ENCODE assay signal across 1 cellular context in the genomic region with DNA sequence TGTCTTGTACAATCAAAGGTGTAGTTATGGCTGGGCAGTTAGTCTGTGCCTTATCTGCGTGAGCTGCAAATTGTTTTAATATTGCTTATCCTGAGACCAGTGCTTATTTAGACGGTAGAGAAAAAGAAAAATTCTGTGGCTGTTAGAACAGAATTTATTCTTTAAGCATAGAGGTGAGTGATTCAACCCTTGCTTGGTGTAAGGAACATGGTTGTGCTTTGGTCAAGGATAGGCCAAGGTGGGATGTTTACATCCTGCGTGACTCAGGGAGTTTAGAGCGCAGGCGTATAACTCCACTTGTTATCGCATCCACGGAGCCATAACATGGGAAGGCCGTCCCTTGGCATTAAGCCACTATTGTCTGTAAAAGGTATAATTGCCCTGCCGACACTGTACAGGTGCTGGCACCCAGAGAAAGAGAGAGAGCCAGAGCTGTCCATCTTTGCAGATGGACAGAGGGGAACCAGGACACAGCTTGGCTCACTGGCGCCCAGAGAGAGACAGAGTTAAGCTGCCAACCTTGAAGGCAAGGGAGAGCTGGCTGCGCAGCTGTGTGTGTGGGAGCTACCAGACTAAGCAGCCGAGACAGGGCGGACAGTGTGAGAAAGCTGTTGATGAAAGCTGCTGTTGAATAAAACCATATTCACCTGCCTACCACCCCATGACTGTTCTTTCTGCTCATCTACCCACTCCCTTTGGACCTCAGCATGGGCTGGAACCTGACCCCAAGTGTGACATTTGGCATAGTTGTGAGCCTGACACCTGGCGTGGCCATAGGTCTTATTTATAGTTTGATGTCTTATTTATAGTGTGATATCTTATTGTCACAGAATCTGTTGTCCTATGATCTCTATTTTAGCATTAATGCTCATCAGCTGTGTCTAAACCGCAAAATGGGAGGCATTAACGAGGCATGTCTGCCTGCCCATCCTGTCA.
TF ChIP-seq lines count a peak whose summit lies in the region.

No MANE protein-coding gene starts in this region.

TF ChIP-seq in K562, 482 proteins besides CTCF, POLR2A, EP300 and RAD21 (continued from another document and continues in another):
- TF ChIP-seq, protein P1, sequence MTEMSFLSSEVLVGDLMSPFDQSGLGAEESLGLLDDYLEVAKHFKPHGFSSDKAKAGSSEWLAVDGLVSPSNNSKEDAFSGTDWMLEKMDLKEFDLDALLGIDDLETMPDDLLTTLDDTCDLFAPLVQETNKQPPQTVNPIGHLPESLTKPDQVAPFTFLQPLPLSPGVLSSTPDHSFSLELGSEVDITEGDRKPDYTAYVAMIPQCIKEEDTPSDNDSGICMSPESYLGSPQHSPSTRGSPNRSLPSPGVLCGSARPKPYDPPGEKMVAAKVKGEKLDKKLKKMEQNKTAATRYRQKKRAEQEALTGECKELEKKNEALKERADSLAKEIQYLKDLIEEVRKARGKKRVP (CRISPR knock-in tag; IDR thresholded peaks at IDR 0.05): peak; percentile 74
- TF ChIP-seq ZC3H8 (IDR thresholded peaks at IDR 0.05): no peak
- TF ChIP-seq ZNF584 (CRISPR knock-in tag; IDR thresholded peaks at IDR 0.05; ENCODE audit: low read depth): peak; percentile 99
- TF ChIP-seq GABPA (tag; conservative IDR thresholded peaks at IDR 0.05; ENCODE audit: low read depth): peak; percentile 53
- no peak for TF ChIP-seq NFATC3 (IDR thresholded peaks at IDR 0.05)
- no peak for TF ChIP-seq ZNF408 (CRISPR knock-in tag; IDR thresholded peaks at IDR 0.05; ENCODE audit: low read depth)
- no peak for TF ChIP-seq JUN (IDR thresholded peaks at IDR 0.05; ENCODE audit: borderline replicate concordance, low read depth, low read length)
- no peak for TF ChIP-seq JUN (CRISPR knock-in tag; IDR thresholded peaks at IDR 0.05; ENCODE audit: borderline replicate concordance)
- no peak for TF ChIP-seq ZNF695 (CRISPR knock-in tag; IDR thresholded peaks at IDR 0.05)
- peak; percentile 98 for TF ChIP-seq ELF4 (CRISPR knock-in tag; IDR thresholded peaks at IDR 0.05)
- peak; percentile 52 for TF ChIP-seq NFIX (CRISPR knock-in tag; IDR thresholded peaks at IDR 0.05; ENCODE audit: low read depth)
- peak; percentile 25 to 52; a peak in 3 of 4 replicates for TF ChIP-seq NRF1 (conservative IDR thresholded peaks at IDR 0.05 in 1 of 2, IDR thresholded peaks at IDR 0.05 in 1 of 2)
- TF ChIP-seq ZNF75A (CRISPR knock-in tag; IDR thresholded peaks at IDR 0.05): peak; percentile 75; the same call in 1 of the 2 replicates
- TF ChIP-seq OTX1 (CRISPR knock-in tag; IDR thresholded peaks at IDR 0.05): peak; percentile 97
- TF ChIP-seq, protein P2, sequence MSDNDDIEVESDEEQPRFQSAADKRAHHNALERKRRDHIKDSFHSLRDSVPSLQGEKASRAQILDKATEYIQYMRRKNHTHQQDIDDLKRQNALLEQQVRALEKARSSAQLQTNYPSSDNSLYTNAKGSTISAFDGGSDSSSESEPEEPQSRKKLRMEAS (CRISPR knock-in tag; IDR thresholded peaks at IDR 0.05): no peak
- TF ChIP-seq, protein P3, sequence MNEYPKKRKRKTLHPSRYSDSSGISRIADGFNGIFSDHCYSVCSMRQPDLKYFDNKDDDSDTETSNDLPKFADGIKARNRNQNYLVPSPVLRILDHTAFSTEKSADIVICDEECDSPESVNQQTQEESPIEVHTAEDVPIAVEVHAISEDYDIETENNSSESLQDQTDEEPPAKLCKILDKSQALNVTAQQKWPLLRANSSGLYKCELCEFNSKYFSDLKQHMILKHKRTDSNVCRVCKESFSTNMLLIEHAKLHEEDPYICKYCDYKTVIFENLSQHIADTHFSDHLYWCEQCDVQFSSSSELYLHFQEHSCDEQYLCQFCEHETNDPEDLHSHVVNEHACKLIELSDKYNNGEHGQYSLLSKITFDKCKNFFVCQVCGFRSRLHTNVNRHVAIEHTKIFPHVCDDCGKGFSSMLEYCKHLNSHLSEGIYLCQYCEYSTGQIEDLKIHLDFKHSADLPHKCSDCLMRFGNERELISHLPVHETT (CRISPR knock-in tag; conservative IDR thresholded peaks at IDR 0.05 in 1 of 2, IDR thresholded peaks at IDR 0.05 in 1 of 2): peak in 1 of 2 experiments; percentile 98; a peak in 2 of 4 replicates
- TF ChIP-seq PPARD (CRISPR knock-in tag; IDR thresholded peaks at IDR 0.05): peak; percentile 80; the same call in 1 of the 2 replicates
- TF ChIP-seq, protein P4, sequence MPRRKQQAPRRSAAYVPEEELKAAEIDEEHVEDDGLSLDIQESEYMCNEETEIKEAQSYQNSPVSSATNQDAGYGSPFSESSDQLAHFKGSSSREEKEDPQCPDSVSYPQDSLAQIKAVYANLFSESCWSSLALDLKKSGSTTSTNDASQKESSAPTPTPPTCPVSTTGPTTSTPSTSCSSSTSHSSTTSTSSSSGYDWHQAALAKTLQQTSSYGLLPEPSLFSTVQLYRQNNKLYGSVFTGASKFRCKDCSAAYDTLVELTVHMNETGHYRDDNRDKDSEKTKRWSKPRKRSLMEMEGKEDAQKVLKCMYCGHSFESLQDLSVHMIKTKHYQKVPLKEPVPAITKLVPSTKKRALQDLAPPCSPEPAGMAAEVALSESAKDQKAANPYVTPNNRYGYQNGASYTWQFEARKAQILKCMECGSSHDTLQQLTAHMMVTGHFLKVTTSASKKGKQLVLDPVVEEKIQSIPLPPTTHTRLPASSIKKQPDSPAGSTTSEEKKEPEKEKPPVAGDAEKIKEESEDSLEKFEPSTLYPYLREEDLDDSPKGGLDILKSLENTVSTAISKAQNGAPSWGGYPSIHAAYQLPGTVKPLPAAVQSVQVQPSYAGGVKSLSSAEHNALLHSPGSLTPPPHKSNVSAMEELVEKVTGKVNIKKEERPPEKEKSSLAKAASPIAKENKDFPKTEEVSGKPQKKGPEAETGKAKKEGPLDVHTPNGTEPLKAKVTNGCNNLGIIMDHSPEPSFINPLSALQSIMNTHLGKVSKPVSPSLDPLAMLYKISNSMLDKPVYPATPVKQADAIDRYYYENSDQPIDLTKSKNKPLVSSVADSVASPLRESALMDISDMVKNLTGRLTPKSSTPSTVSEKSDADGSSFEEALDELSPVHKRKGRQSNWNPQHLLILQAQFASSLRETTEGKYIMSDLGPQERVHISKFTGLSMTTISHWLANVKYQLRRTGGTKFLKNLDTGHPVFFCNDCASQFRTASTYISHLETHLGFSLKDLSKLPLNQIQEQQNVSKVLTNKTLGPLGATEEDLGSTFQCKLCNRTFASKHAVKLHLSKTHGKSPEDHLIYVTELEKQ (CRISPR knock-in tag; IDR thresholded peaks at IDR 0.05): peak; percentile 93
- peak; percentile 89 for TF ChIP-seq ZNF354B (CRISPR knock-in tag; IDR thresholded peaks at IDR 0.05)
- TF ChIP-seq ZNF140 (CRISPR knock-in tag; IDR thresholded peaks at IDR 0.05): peak; percentile 75; the same call in 1 of the 2 replicates
- TF ChIP-seq, protein P5, sequence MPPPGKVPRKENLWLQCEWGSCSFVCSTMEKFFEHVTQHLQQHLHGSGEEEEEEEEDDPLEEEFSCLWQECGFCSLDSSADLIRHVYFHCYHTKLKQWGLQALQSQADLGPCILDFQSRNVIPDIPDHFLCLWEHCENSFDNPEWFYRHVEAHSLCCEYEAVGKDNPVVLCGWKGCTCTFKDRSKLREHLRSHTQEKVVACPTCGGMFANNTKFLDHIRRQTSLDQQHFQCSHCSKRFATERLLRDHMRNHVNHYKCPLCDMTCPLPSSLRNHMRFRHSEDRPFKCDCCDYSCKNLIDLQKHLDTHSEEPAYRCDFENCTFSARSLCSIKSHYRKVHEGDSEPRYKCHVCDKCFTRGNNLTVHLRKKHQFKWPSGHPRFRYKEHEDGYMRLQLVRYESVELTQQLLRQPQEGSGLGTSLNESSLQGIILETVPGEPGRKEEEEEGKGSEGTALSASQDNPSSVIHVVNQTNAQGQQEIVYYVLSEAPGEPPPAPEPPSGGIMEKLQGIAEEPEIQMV (tag; conservative IDR thresholded peaks at IDR 0.05; ENCODE audit: low read depth): peak; percentile 92
- TF ChIP-seq, protein P6, sequence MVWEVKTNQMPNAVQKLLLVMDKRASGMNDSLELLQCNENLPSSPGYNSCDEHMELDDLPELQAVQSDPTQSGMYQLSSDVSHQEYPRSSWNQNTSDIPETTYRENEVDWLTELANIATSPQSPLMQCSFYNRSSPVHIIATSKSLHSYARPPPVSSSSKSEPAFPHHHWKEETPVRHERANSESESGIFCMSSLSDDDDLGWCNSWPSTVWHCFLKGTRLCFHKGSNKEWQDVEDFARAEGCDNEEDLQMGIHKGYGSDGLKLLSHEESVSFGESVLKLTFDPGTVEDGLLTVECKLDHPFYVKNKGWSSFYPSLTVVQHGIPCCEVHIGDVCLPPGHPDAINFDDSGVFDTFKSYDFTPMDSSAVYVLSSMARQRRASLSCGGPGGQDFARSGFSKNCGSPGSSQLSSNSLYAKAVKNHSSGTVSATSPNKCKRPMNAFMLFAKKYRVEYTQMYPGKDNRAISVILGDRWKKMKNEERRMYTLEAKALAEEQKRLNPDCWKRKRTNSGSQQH (CRISPR knock-in tag; IDR thresholded peaks at IDR 0.05): peak; percentile 97
- TF ChIP-seq, protein P7, sequence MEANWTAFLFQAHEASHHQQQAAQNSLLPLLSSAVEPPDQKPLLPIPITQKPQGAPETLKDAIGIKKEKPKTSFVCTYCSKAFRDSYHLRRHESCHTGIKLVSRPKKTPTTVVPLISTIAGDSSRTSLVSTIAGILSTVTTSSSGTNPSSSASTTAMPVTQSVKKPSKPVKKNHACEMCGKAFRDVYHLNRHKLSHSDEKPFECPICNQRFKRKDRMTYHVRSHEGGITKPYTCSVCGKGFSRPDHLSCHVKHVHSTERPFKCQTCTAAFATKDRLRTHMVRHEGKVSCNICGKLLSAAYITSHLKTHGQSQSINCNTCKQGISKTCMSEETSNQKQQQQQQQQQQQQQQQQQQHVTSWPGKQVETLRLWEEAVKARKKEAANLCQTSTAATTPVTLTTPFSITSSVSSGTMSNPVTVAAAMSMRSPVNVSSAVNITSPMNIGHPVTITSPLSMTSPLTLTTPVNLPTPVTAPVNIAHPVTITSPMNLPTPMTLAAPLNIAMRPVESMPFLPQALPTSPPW (CRISPR knock-in tag; IDR thresholded peaks at IDR 0.05): peak; percentile 54
- peak; percentile 92; the same call in 1 of the 2 replicates for TF ChIP-seq ZNF165 (CRISPR knock-in tag; IDR thresholded peaks at IDR 0.05; ENCODE audit: borderline replicate concordance)
- TF ChIP-seq, protein P8, sequence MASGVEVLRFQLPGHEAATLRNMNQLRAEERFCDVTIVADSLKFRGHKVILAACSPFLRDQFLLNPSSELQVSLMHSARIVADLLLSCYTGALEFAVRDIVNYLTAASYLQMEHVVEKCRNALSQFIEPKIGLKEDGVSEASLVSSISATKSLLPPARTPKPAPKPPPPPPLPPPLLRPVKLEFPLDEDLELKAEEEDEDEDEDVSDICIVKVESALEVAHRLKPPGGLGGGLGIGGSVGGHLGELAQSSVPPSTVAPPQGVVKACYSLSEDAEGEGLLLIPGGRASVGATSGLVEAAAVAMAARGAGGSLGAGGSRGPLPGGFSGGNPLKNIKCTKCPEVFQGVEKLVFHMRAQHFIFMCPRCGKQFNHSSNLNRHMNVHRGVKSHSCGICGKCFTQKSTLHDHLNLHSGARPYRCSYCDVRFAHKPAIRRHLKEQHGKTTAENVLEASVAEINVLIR (CRISPR knock-in tag; IDR thresholded peaks at IDR 0.05): peak; percentile 71; the same call in 1 of the 2 replicates
- peak; percentile 65 for TF ChIP-seq ZKSCAN3 (CRISPR knock-in tag; IDR thresholded peaks at IDR 0.05)
- TF ChIP-seq, protein P9, sequence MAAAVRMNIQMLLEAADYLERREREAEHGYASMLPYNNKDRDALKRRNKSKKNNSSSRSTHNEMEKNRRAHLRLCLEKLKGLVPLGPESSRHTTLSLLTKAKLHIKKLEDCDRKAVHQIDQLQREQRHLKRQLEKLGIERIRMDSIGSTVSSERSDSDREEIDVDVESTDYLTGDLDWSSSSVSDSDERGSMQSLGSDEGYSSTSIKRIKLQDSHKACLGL (CRISPR knock-in tag; IDR thresholded peaks at IDR 0.05; ENCODE audit: borderline replicate concordance, poor library complexity, severe bottlenecking): peak; percentile 61
- peak; percentile 97 for TF ChIP-seq DDX20 (tag; IDR thresholded peaks at IDR 0.05; ENCODE audit: low read depth)
- TF ChIP-seq, protein P10, sequence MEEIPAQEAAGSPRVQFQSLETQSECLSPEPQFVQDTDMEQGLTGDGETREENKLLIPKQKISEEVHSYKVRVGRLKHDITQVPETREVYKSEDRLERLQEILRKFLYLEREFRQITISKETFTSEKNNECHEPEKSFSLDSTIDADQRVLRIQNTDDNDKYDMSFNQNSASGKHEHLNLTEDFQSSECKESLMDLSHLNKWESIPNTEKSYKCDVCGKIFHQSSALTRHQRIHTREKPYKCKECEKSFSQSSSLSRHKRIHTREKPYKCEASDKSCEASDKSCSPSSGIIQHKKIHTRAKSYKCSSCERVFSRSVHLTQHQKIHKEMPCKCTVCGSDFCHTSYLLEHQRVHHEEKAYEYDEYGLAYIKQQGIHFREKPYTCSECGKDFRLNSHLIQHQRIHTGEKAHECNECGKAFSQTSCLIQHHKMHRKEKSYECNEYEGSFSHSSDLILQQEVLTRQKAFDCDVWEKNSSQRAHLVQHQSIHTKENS (CRISPR knock-in tag; IDR thresholded peaks at IDR 0.05): no peak
- no peak for TF ChIP-seq KAT7 (CRISPR knock-in tag; IDR thresholded peaks at IDR 0.05; ENCODE audit: borderline replicate concordance)
- TF ChIP-seq ESRRA (IDR thresholded peaks at IDR 0.05; ENCODE audit: borderline replicate concordance, low read depth): no peak
- peak; percentile 99 for TF ChIP-seq SMAD4 (CRISPR knock-in tag; conservative IDR thresholded peaks at IDR 0.05)
- TF ChIP-seq, protein P11, sequence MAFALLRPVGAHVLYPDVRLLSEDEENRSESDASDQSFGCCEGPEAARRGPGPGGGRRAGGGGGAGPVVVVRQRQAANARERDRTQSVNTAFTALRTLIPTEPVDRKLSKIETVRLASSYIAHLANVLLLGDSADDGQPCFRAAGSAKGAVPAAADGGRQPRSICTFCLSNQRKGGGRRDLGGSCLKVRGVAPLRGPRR (CRISPR knock-in tag; IDR thresholded peaks at IDR 0.05): 0 out of 2 replicates have a peak, but pooled peaks have one; percentile 79
- TF ChIP-seq, protein P12, sequence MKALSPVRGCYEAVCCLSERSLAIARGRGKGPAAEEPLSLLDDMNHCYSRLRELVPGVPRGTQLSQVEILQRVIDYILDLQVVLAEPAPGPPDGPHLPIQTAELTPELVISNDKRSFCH (CRISPR knock-in tag; IDR thresholded peaks at IDR 0.05): peak; percentile 83
- TF ChIP-seq, protein P12 (tag; IDR thresholded peaks at IDR 0.05): peak; percentile 90
- TF ChIP-seq NELFE (IDR thresholded peaks at IDR 0.05; ENCODE audit: insufficient read depth, insufficient read length): no peak
- TF ChIP-seq JUNB (CRISPR knock-in tag; conservative IDR thresholded peaks at IDR 0.05): no peak
- TF ChIP-seq KLF6 (CRISPR knock-in tag; IDR thresholded peaks at IDR 0.05; ENCODE audit: borderline replicate concordance): peak; percentile 98
- TF ChIP-seq FOSL1 (tag; conservative IDR thresholded peaks at IDR 0.05): peak; percentile 53; the same call in 1 of the 2 replicates
